1 cellular context compared by ENCODE assay signal in the genomic region with DNA sequence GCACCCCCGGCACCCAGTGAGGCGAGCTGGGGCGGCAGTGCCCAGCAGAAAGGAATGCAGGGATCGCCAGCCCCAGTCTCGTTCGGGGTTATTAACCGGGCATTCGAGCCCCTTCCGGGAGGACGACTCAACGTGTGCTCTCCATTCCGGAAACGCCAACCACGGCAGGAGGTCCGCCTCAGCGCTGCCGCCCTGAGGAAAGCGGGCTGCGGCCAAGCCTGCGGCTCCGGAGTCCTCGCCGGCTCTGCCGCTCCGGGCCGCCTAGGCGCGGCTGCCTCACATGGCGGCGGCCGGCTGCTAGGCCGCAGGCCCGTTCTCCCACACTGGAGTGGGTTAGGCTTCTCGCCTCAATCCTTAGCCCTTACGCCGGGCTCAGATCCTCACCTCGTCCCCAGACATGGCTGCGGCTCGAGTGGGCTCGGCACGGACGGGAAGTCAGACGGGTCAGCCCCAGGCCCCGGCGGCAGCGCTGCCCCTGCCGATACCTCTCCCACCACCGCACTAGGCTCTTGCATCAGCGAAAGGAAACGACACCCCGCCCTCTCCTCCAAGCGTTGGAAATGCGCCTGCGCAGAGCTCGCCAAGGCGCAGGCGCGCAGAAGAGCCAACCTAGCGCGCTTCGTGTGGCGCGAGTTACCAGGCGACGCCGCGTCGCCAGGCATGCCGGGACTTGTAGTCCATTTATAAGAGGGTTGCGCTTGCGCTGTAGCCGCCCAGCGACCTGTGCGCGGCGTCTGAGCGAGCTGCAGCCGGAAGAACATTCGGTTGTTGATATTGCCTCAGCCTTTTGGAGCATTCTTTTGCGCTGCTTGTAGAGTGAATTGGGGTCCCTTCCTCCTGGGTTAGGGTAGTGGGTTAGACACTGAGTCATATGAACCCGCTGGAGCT.
A peak's percentile ranks its signal among the peaks of the same experiment; 100 is the strongest.
TF ChIP-seq lines count a peak whose summit lies in the region.

A gene with protein sequence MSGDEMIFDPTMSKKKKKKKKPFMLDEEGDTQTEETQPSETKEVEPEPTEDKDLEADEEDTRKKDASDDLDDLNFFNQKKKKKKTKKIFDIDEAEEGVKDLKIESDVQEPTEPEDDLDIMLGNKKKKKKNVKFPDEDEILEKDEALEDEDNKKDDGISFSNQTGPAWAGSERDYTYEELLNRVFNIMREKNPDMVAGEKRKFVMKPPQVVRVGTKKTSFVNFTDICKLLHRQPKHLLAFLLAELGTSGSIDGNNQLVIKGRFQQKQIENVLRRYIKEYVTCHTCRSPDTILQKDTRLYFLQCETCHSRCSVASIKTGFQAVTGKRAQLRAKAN (minus strand): TSS at position 532 of the 888 bp plus-strand sequence. CDS start 133 bp downstream, at position 399.

TF ChIP-seq in K562, 482 proteins besides CTCF, POLR2A, EP300 and RAD21 (continued from another document and continues in another):
- TF ChIP-seq ETV5 (CRISPR knock-in tag; IDR thresholded peaks at IDR 0.05; ENCODE audit: low read depth) (peak; percentile 28; the same call in 1 of the 2 replicates), NONO (IDR thresholded peaks at IDR 0.05; ENCODE audit: low read depth in 2 of 2, low read length in 1 of 2) (peak in 1 of 2 experiments; percentile 56; a peak in 2 of 4 replicates), CBX2 (IDR thresholded peaks at IDR 0.05; ENCODE audit: insufficient read depth, low read length, poor library complexity, severe bottlenecking) (no peak), MEIS2 (IDR thresholded peaks at IDR 0.05; ENCODE audit: partially characterized antibody) (peak; percentile 95), EHMT2 (IDR thresholded peaks at IDR 0.05) (no peak), PHF20 (IDR thresholded peaks at IDR 0.05; ENCODE audit: partially characterized antibody) (peak; percentile 80), SNRNP70 (optimal IDR thresholded peaks at IDR 0.05; ENCODE audit: low read depth, low read length) (no peak), HDAC6 (IDR thresholded peaks at IDR 0.05; ENCODE audit: low read depth, low read length) (no peak), ETV1 (tag; conservative IDR thresholded peaks at IDR 0.05; ENCODE audit: low read depth) (peak; percentile 76), RFX7 (CRISPR knock-in tag; IDR thresholded peaks at IDR 0.05) (no peak), POLR2G (IDR thresholded peaks at IDR 0.05; ENCODE audit: low read depth, low read length) (peak; percentile 99), POLR2B (IDR thresholded peaks at IDR 0.05; ENCODE audit: low read depth, partially characterized antibody) (peak; percentile 95), KDM1A (IDR thresholded peaks at IDR 0.05) (no peak), STAT5B (CRISPR knock-in tag; IDR thresholded peaks at IDR 0.05) (no peak), RBM22 (IDR thresholded peaks at IDR 0.05; ENCODE audit: low read depth, low read length, poor library complexity, severe bottlenecking) (peak; percentile 85), RFX5 (IDR thresholded peaks at IDR 0.05; ENCODE audit: low read depth, low read length) (no peak), MCM3 (IDR thresholded peaks at IDR 0.05) (no peak), POLR2H (tag; IDR thresholded peaks at IDR 0.05; ENCODE audit: low read depth) (peak; percentile 95), PCBP2 (IDR thresholded peaks at IDR 0.05; ENCODE audit: low read depth, low read length, poor library complexity, severe bottlenecking) (no peak), HNRNPK (IDR thresholded peaks at IDR 0.05; ENCODE audit: low read depth, low read length, poor library complexity, severe bottlenecking) (no peak), MXI1 (IDR thresholded peaks at IDR 0.05; ENCODE audit: low read depth, low read length) (peak; percentile 83), ZNF436 (CRISPR knock-in tag; IDR thresholded peaks at IDR 0.05) (no peak), ZNF121 (CRISPR knock-in tag; conservative IDR thresholded peaks at IDR 0.05) (no peak)
- TF ChIP-seq, protein P1, sequence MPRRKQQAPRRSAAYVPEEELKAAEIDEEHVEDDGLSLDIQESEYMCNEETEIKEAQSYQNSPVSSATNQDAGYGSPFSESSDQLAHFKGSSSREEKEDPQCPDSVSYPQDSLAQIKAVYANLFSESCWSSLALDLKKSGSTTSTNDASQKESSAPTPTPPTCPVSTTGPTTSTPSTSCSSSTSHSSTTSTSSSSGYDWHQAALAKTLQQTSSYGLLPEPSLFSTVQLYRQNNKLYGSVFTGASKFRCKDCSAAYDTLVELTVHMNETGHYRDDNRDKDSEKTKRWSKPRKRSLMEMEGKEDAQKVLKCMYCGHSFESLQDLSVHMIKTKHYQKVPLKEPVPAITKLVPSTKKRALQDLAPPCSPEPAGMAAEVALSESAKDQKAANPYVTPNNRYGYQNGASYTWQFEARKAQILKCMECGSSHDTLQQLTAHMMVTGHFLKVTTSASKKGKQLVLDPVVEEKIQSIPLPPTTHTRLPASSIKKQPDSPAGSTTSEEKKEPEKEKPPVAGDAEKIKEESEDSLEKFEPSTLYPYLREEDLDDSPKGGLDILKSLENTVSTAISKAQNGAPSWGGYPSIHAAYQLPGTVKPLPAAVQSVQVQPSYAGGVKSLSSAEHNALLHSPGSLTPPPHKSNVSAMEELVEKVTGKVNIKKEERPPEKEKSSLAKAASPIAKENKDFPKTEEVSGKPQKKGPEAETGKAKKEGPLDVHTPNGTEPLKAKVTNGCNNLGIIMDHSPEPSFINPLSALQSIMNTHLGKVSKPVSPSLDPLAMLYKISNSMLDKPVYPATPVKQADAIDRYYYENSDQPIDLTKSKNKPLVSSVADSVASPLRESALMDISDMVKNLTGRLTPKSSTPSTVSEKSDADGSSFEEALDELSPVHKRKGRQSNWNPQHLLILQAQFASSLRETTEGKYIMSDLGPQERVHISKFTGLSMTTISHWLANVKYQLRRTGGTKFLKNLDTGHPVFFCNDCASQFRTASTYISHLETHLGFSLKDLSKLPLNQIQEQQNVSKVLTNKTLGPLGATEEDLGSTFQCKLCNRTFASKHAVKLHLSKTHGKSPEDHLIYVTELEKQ (CRISPR knock-in tag; IDR thresholded peaks at IDR 0.05): no peak
- TF ChIP-seq, protein P2, sequence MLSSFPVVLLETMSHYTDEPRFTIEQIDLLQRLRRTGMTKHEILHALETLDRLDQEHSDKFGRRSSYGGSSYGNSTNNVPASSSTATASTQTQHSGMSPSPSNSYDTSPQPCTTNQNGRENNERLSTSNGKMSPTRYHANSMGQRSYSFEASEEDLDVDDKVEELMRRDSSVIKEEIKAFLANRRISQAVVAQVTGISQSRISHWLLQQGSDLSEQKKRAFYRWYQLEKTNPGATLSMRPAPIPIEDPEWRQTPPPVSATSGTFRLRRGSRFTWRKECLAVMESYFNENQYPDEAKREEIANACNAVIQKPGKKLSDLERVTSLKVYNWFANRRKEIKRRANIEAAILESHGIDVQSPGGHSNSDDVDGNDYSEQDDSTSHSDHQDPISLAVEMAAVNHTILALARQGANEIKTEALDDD (IDR thresholded peaks at IDR 0.05): no peak
- TF ChIP-seq, protein P3, sequence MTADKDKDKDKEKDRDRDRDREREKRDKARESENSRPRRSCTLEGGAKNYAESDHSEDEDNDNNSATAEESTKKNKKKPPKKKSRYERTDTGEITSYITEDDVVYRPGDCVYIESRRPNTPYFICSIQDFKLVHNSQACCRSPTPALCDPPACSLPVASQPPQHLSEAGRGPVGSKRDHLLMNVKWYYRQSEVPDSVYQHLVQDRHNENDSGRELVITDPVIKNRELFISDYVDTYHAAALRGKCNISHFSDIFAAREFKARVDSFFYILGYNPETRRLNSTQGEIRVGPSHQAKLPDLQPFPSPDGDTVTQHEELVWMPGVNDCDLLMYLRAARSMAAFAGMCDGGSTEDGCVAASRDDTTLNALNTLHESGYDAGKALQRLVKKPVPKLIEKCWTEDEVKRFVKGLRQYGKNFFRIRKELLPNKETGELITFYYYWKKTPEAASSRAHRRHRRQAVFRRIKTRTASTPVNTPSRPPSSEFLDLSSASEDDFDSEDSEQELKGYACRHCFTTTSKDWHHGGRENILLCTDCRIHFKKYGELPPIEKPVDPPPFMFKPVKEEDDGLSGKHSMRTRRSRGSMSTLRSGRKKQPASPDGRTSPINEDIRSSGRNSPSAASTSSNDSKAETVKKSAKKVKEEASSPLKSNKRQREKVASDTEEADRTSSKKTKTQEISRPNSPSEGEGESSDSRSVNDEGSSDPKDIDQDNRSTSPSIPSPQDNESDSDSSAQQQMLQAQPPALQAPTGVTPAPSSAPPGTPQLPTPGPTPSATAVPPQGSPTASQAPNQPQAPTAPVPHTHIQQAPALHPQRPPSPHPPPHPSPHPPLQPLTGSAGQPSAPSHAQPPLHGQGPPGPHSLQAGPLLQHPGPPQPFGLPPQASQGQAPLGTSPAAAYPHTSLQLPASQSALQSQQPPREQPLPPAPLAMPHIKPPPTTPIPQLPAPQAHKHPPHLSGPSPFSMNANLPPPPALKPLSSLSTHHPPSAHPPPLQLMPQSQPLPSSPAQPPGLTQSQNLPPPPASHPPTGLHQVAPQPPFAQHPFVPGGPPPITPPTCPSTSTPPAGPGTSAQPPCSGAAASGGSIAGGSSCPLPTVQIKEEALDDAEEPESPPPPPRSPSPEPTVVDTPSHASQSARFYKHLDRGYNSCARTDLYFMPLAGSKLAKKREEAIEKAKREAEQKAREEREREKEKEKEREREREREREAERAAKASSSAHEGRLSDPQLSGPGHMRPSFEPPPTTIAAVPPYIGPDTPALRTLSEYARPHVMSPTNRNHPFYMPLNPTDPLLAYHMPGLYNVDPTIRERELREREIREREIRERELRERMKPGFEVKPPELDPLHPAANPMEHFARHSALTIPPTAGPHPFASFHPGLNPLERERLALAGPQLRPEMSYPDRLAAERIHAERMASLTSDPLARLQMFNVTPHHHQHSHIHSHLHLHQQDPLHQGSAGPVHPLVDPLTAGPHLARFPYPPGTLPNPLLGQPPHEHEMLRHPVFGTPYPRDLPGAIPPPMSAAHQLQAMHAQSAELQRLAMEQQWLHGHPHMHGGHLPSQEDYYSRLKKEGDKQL (CRISPR knock-in tag; IDR thresholded peaks at IDR 0.05; ENCODE audit: borderline replicate concordance): no peak
- TF ChIP-seq, protein P4, sequence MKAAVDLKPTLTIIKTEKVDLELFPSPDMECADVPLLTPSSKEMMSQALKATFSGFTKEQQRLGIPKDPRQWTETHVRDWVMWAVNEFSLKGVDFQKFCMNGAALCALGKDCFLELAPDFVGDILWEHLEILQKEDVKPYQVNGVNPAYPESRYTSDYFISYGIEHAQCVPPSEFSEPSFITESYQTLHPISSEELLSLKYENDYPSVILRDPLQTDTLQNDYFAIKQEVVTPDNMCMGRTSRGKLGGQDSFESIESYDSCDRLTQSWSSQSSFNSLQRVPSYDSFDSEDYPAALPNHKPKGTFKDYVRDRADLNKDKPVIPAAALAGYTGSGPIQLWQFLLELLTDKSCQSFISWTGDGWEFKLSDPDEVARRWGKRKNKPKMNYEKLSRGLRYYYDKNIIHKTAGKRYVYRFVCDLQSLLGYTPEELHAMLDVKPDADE (conservative IDR thresholded peaks at IDR 0.05; ENCODE audit: control insufficient read depth, low read depth, low read length): peak; percentile 98
- TF ChIP-seq, protein P5, sequence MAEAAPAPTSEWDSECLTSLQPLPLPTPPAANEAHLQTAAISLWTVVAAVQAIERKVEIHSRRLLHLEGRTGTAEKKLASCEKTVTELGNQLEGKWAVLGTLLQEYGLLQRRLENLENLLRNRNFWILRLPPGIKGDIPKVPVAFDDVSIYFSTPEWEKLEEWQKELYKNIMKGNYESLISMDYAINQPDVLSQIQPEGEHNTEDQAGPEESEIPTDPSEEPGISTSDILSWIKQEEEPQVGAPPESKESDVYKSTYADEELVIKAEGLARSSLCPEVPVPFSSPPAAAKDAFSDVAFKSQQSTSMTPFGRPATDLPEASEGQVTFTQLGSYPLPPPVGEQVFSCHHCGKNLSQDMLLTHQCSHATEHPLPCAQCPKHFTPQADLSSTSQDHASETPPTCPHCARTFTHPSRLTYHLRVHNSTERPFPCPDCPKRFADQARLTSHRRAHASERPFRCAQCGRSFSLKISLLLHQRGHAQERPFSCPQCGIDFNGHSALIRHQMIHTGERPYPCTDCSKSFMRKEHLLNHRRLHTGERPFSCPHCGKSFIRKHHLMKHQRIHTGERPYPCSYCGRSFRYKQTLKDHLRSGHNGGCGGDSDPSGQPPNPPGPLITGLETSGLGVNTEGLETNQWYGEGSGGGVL (CRISPR knock-in tag; IDR thresholded peaks at IDR 0.05): no peak
- TF ChIP-seq, protein P6, sequence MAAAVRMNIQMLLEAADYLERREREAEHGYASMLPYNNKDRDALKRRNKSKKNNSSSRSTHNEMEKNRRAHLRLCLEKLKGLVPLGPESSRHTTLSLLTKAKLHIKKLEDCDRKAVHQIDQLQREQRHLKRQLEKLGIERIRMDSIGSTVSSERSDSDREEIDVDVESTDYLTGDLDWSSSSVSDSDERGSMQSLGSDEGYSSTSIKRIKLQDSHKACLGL (CRISPR knock-in tag; IDR thresholded peaks at IDR 0.05; ENCODE audit: borderline replicate concordance, poor library complexity, severe bottlenecking): no peak
- TF ChIP-seq, protein P7, sequence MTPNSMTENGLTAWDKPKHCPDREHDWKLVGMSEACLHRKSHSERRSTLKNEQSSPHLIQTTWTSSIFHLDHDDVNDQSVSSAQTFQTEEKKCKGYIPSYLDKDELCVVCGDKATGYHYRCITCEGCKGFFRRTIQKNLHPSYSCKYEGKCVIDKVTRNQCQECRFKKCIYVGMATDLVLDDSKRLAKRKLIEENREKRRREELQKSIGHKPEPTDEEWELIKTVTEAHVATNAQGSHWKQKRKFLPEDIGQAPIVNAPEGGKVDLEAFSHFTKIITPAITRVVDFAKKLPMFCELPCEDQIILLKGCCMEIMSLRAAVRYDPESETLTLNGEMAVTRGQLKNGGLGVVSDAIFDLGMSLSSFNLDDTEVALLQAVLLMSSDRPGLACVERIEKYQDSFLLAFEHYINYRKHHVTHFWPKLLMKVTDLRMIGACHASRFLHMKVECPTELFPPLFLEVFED (CRISPR knock-in tag; conservative IDR thresholded peaks at IDR 0.05): peak; percentile 41
- TF ChIP-seq, protein P8, sequence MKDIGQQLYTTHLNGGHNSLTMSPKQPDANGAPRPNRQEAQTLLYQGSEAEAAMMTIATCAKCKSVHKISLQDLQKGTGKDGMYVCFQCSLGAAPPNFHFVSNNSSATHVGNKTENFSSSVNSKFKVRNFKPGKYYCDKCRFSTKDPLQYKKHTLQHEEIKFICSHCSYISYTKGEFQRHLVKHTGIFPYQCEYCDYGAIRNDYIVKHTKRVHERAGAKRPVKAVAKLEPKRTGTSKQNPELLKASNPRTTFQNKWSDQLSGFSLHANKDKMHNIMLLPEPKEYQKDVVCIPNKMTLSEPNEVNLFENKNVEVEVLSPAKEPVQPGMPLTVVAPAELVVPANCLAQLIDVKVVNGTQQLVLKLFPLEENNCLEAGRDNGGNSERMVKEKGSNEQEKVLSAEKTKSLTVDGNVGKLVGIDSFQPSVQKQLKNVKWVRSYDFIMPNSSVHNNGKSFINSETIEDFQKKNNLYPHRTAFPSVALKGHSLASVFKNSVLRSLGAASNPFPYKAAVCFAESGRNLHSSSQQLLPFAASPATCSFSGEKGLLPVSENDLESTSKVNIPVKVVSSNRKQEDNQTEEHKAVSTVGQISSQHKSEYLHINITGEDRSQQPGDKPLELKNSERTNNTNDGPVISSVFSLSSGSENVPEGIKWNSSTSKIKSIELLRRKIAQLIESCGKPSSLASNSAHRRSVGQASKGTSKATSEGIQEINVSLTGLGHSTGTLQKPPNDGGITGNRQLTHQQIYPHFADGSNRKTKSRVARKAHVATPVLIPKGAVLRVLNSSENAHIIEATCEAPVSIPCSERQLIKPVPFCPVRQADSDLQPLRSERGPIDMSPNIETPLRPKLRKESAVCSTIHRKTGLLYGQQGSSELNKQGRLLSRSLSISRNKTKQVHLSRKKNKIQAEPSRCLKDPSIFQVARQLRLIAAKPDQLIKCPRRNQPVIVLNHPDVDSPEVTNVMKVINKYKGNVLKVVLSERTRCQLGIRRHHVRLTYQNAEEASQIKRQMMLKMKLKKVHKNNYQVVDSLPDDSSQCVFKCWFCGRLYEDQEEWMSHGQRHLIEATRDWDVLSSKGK (CRISPR knock-in tag; IDR thresholded peaks at IDR 0.05): no peak
